9 cellular contexts compared by ENCODE assay signal in genomic region chr1:208628298-208628914, GRCh38.
"Had no signal": no experiment of that assay in that cellular context is flagged by ENCODE, and none has a peak within 500 bp of the region (broad histone marks: within the 10 kb centered on the region; RNA-seq: fewer than 3 reads in every experiment).

No MANE protein-coding gene starts in this region.

- H3K27ac ChIP-seq: GM23248, HL-60 had no signal

- DNase-seq: GM23248, GOT3, H7, HFFc6, IMR-90 had no signal

- FAIRE-seq: K562 had no signal

- H3K9ac ChIP-seq: GM23248 had no signal

- H3K9me3 ChIP-seq: HAP-1 had no signal

- ATAC-seq: HCT116, K562 had no signal

- H3K4me1 ChIP-seq: HAP-1 had no signal

- H3K4me3 ChIP-seq: GM23248, HAP-1, K562 had no signal

- H2AFZ ChIP-seq: GM23248 had no signal

- H3K36me3 ChIP-seq: HAP-1 had no signal
